Comparison of ENCODE assay signal across 1 cellular context in genomic region chr3:196568246-196569002, GRCh38.
A peak's percentile ranks its signal among the peaks of the same experiment; 100 is the strongest.
TF ChIP-seq lines count a peak whose summit lies in the region.

Gene FBXO45, plus strand, starts transcription at chr3:196568660. Its CDS starts 325 bp downstream, at chr3:196568985.
Gene WDR53, minus strand, starts transcription at chr3:196568554. Its CDS starts 7,079 bp downstream, at chr3:196561475.

TF ChIP-seq in K562, 482 proteins besides CTCF, POLR2A, EP300 and RAD21 (continued from another document and continues in another):
- TF ChIP-seq VEZF1 (CRISPR knock-in tag; IDR thresholded peaks at IDR 0.05) (peak; percentile 56; the same call in 1 of the 2 replicates), MTA3 (IDR thresholded peaks at IDR 0.05; ENCODE audit: borderline replicate concordance) (peak; percentile 69; the same call in 1 of the 2 replicates), PCBP1 (IDR thresholded peaks at IDR 0.05; ENCODE audit: low read depth, low read length, poor library complexity, severe bottlenecking) (peak; percentile 71), ZNF316 (IDR thresholded peaks at IDR 0.05) (0 out of 2 replicates have a peak, but pooled peaks have one; percentile 19), RBM34 (IDR thresholded peaks at IDR 0.05; ENCODE audit: borderline replicate concordance, insufficient read depth, low read length) (no peak), MYC (IDR thresholded peaks at IDR 0.05; ENCODE audit: low read depth, low read length) (peak; percentile 94), MYC (CRISPR knock-in tag; IDR thresholded peaks at IDR 0.05; ENCODE audit: borderline replicate concordance, low read depth) (no peak), ZNF134 (CRISPR knock-in tag; conservative IDR thresholded peaks at IDR 0.05) (no peak), ETV5 (CRISPR knock-in tag; IDR thresholded peaks at IDR 0.05; ENCODE audit: low read depth) (peak; percentile 97), ZNF507 (tag; conservative IDR thresholded peaks at IDR 0.05) (no peak), ATF1 (CRISPR knock-in tag; IDR thresholded peaks at IDR 0.05) (peak; percentile 97), ATF1 (tag; IDR thresholded peaks at IDR 0.05) (peak; percentile 99), PURB (CRISPR knock-in tag; IDR thresholded peaks at IDR 0.05; ENCODE audit: low read depth) (no peak), SMAD4 (CRISPR knock-in tag; conservative IDR thresholded peaks at IDR 0.05) (peak; percentile 73), KHSRP (IDR thresholded peaks at IDR 0.05) (peak; percentile 92), TEAD1 (CRISPR knock-in tag; IDR thresholded peaks at IDR 0.05) (peak in 1 of 2 experiments; percentile 7; a peak in 1 of 4 replicates), UBTF (IDR thresholded peaks at IDR 0.05; ENCODE audit: borderline replicate concordance in 1 of 2, low read depth in 2 of 2, low read length in 2 of 2) (peak; percentile 92 to 95), POLR2AphosphoS5 (IDR thresholded peaks at IDR 0.05; ENCODE audit: control insufficient read depth, insufficient read depth, low read depth, low read length) (peak; percentile 90), HNRNPLL (IDR thresholded peaks at IDR 0.05; ENCODE audit: low read depth, low read length, poor library complexity, severe bottlenecking) (no peak), THAP12 (CRISPR knock-in tag; IDR thresholded peaks at IDR 0.05) (peak; percentile 74), MLLT1 (IDR thresholded peaks at IDR 0.05) (peak in 1 of 2 experiments; percentile 96; a peak in 3 of 4 replicates), ZNF592 (IDR thresholded peaks at IDR 0.05) (peak; percentile 58; the same call in 1 of the 2 replicates), GABPB1 (CRISPR knock-in tag; IDR thresholded peaks at IDR 0.05) (peak; percentile 95), HDAC1 (IDR thresholded peaks at IDR 0.05) (peak in 1 of 2 experiments; percentile 92; a peak in 2 of 4 replicates), CEBPZ (IDR thresholded peaks at IDR 0.05; ENCODE audit: borderline replicate concordance, low read depth, low read length) (no peak), CBFB (CRISPR knock-in tag; IDR thresholded peaks at IDR 0.05) (no peak), POLR2B (IDR thresholded peaks at IDR 0.05; ENCODE audit: low read depth, partially characterized antibody) (peak; percentile 90), NONO (IDR thresholded peaks at IDR 0.05; ENCODE audit: low read depth in 2 of 2, low read length in 1 of 2) (peak; percentile 74 to 91), ZNF165 (CRISPR knock-in tag; IDR thresholded peaks at IDR 0.05; ENCODE audit: borderline replicate concordance) (no peak), ZNF212 (CRISPR knock-in tag; IDR thresholded peaks at IDR 0.05) (peak; percentile 33; the same call in 1 of the 2 replicates), NFIC (IDR thresholded peaks at IDR 0.05) (peak; percentile 21; the same call in 1 of the 2 replicates), BHLHE40 (IDR thresholded peaks at IDR 0.05; ENCODE audit: low read length) (peak; percentile 36; the same call in 1 of the 2 replicates), ZNF584 (CRISPR knock-in tag; IDR thresholded peaks at IDR 0.05; ENCODE audit: low read depth) (no peak), NKRF (IDR thresholded peaks at IDR 0.05; ENCODE audit: borderline replicate concordance) (peak; percentile 94), LCOR (CRISPR knock-in tag; IDR thresholded peaks at IDR 0.05) (no peak), FOXP4 (CRISPR knock-in tag; IDR thresholded peaks at IDR 0.05; ENCODE audit: borderline replicate concordance) (peak; percentile 87; the same call in 1 of the 2 replicates)
